In genomic region chr16:12570046-12570618, GRCh38 we compare ENCODE assay signal across 15 cellular contexts.
A peak's percentile ranks its signal among the peaks of the same experiment; 100 is the strongest.
DNase-seq lines count a peak whose midpoint lies in the region; ATAC-seq and TF ChIP-seq lines count a peak whose summit lies in the region.
"Had no signal": no experiment of that assay in that cellular context is flagged by ENCODE, and none has a peak within 500 bp of the region (broad histone marks: within the 10 kb centered on the region; RNA-seq: fewer than 3 reads in every experiment).

No MANE protein-coding gene starts in this region.

- no peaks in the 10 kb centered on the region for H3K9me2 ChIP-seq in hepatocyte (replicated peaks; ENCODE audit: insufficient read depth)

- ATAC-seq in memory B cell (ENCODE audit: low read depth) (no peak), lower lobe of right lung (no peak)
- ATAC-seq: GM23338 had no signal

- H3K9me3 ChIP-seq in hepatocyte (ENCODE audit: low read depth) (no peaks in the 10 kb centered on the region), lower lobe of right lung (no peaks in the 10 kb centered on the region)

- no peaks in the 10 kb centered on the region for H3K36me3 ChIP-seq in hepatocyte (replicated peaks; ENCODE audit: insufficient read depth, low read depth)
- peaks cover 10% of the 10 kb centered on the region for H3K36me3 ChIP-seq in lower lobe of right lung

- peaks cover 28% of the 10 kb centered on the region for H3K4me1 Mint-ChIP-seq in activated CD4-positive, alpha-beta memory T cell treated with anti-CD3 and anti-CD28 coated beads for 36 hours (ENCODE audit: low read depth)
- H3K4me1 Mint-ChIP-seq in activated CD4-positive, alpha-beta memory T cell treated with anti-CD3 and anti-CD28 coated beads, Interleukin-2, amount 10 ng/mL, durations not matched to agents 7 days and 5 days, result peaks cover 28% of the 10 kb centered on the region
- peaks cover 9% of the 10 kb centered on the region for H3K4me1 Mint-ChIP-seq in memory B cell
- H3K4me1 Mint-ChIP-seq: GM23338 had no signal

- H3K4me3 ChIP-seq in hepatocyte, result no peak overlapping the region
- H3K4me3 ChIP-seq in lower lobe of right lung, result no peak overlapping the region
- H3K4me3 ChIP-seq: BLaER1 treated with 17β-estradiol and CSF1 and Interleukin-3, amounts not matched to agents 10 nM and 100 nM; GM23338 had no signal

- intact Hi-C loops in activated CD4-positive, alpha-beta memory T cell treated with anti-CD3 and anti-CD28 coated beads for 36 hours (cut with micrococcal nuclease), result loop anchor here (5.0 kb wide), 1 partner anchor 113 kb away; no protein-coding TSS in a partner anchor
- intact Hi-C loops in lower lobe of right lung (cut with DNase I), result no loop called here

- WGBS in hepatocyte (ENCODE audit: low lambda C conversion rate, missing lambda C conversion rate), result 85% methylated on average over 10 of the region's 10 CpGs

- TF ChIP-seq CTCF in hepatocyte (IDR thresholded peaks at IDR 0.05; ENCODE audit: poor library complexity), result no peak
- no peak for TF ChIP-seq CTCF in lower lobe of right lung (IDR thresholded peaks at IDR 0.05)

- no peak overlapping the region for H3K4me2 ChIP-seq in hepatocyte
- H3K4me2 ChIP-seq: BLaER1 treated with 17β-estradiol and CSF1 and Interleukin-3, amounts not matched to agents 10 nM and 100 nM; GM23338 had no signal

- DNase-seq in activated CD4-positive, alpha-beta memory T cell treated with anti-CD3 and anti-CD28 coated beads for 36 hours, result no peak
- DNase-seq in activated CD4-positive, alpha-beta memory T cell treated with anti-CD3 and anti-CD28 coated beads, Interleukin-2, amount 10 ng/mL, durations not matched to agents 7 days and 5 days, result no peak
- DNase-seq in hepatocyte (ENCODE audit: low spot score), result peak; percentile 42
- no peak for DNase-seq in memory B cell (ENCODE audit: low spot score in 2 of 2)
- no peak for DNase-seq in lower lobe of right lung
- no peak for DNase-seq in DMS79 (lab: John Stamatoyannopoulos, UW)
- DNase-seq in NCI-H2227 treated with DMSO at 0.1 percent for 48 hours (lab: John Stamatoyannopoulos, UW), result no peak
- DNase-seq: 8988T; AML-193; Calu3; CD4-positive, alpha-beta T cell; DMS 273 treated with DMSO at 0.1 percent for 48 hours; H7 had no signal

- H3K27me3 Mint-ChIP-seq in activated CD4-positive, alpha-beta memory T cell treated with anti-CD3 and anti-CD28 coated beads for 36 hours, result no peaks in the 10 kb centered on the region
- H3K27me3 Mint-ChIP-seq in activated CD4-positive, alpha-beta memory T cell treated with anti-CD3 and anti-CD28 coated beads, Interleukin-2, amount 10 ng/mL, durations not matched to agents 7 days and 5 days, result no peaks in the 10 kb centered on the region
- H3K27me3 Mint-ChIP-seq in memory B cell, result no peaks in the 10 kb centered on the region
- H3K27me3 Mint-ChIP-seq: CD4-positive, alpha-beta T cell had no signal

- H3K4me3 Mint-ChIP-seq in activated CD4-positive, alpha-beta memory T cell treated with anti-CD3 and anti-CD28 coated beads for 36 hours, result no peak overlapping the region
- no peak overlapping the region for H3K4me3 Mint-ChIP-seq in activated CD4-positive, alpha-beta memory T cell treated with anti-CD3 and anti-CD28 coated beads, Interleukin-2, amount 10 ng/mL, durations not matched to agents 7 days and 5 days
- H3K4me3 Mint-ChIP-seq in memory B cell, result no peak overlapping the region
- H3K4me3 Mint-ChIP-seq: CD4-positive, alpha-beta T cell; GM23338 had no signal

- POLR2A ChIA-PET in activated CD4-positive, alpha-beta memory T cell treated with anti-CD3 and anti-CD28 coated beads for 36 hours (lab: Charles Lee), result no interaction called here
- POLR2A ChIA-PET in activated CD4-positive, alpha-beta memory T cell treated with anti-CD3 and anti-CD28 coated beads, Interleukin-2, amount 10 ng/mL, durations not matched to agents 7 days and 5 days (lab: Charles Lee), result interaction anchor here (1.2 kb wide), 1 partner anchor 29 kb away, joined by 4 read pairs; no protein-coding TSS in a partner anchor

- H3K4me1 ChIP-seq in hepatocyte (ENCODE audit: insufficient read depth) (no peaks in the 10 kb centered on the region), lower lobe of right lung (no peaks in the 10 kb centered on the region)

- H4K20me1 ChIP-seq in hepatocyte (ENCODE audit: insufficient read depth, poor library complexity, severe bottlenecking), result no peaks in the 10 kb centered on the region

- no peaks in the 10 kb centered on the region for H3K79me2 ChIP-seq in hepatocyte

- H3K27ac ChIP-seq in hepatocyte (no peak overlapping the region), lower lobe of right lung (no peak overlapping the region)
- H3K27ac ChIP-seq: BLaER1 treated with 17β-estradiol and CSF1 and Interleukin-3, amounts not matched to agents 10 nM and 100 nM had no signal

- H2AFZ ChIP-seq in hepatocyte, result no peak overlapping the region
- H2AFZ ChIP-seq: GM23338 had no signal

- peak overlapping the region; percentile 28 for H3K27ac Mint-ChIP-seq in activated CD4-positive, alpha-beta memory T cell treated with anti-CD3 and anti-CD28 coated beads for 36 hours
- H3K27ac Mint-ChIP-seq in activated CD4-positive, alpha-beta memory T cell treated with anti-CD3 and anti-CD28 coated beads, Interleukin-2, amount 10 ng/mL, durations not matched to agents 7 days and 5 days, result no peak overlapping the region
- peak overlapping the region; percentile 38 for H3K27ac Mint-ChIP-seq in memory B cell
- H3K27ac Mint-ChIP-seq: CD4-positive, alpha-beta T cell; GM23338 had no signal

- H3K9me3 Mint-ChIP-seq in activated CD4-positive, alpha-beta memory T cell treated with anti-CD3 and anti-CD28 coated beads for 36 hours, result peaks cover 9% of the 10 kb centered on the region
- peaks cover 13% of the 10 kb centered on the region for H3K9me3 Mint-ChIP-seq in activated CD4-positive, alpha-beta memory T cell treated with anti-CD3 and anti-CD28 coated beads, Interleukin-2, amount 10 ng/mL, durations not matched to agents 7 days and 5 days
- peaks cover 7% of the 10 kb centered on the region for H3K9me3 Mint-ChIP-seq in memory B cell
- H3K9me3 Mint-ChIP-seq: CD4-positive, alpha-beta T cell had no signal

- CTCF ChIA-PET in activated CD4-positive, alpha-beta memory T cell treated with anti-CD3 and anti-CD28 coated beads for 36 hours (lab: Charles Lee), result interaction anchor here (0.8 to 1.3 kb wide), 2 partner anchors 22 to 35 kb away, joined by 3 read pairs; no protein-coding TSS in a partner anchor
- CTCF ChIA-PET in activated CD4-positive, alpha-beta memory T cell treated with anti-CD3 and anti-CD28 coated beads, Interleukin-2, amount 10 ng/mL, durations not matched to agents 7 days and 5 days (lab: Charles Lee), result no interaction called here

- H3K27me3 ChIP-seq in hepatocyte (no peaks in the 10 kb centered on the region), lower lobe of right lung (ENCODE audit: low read depth) (no peaks in the 10 kb centered on the region)

- peaks cover 14% of the 10 kb centered on the region for H3K36me3 Mint-ChIP-seq in activated CD4-positive, alpha-beta memory T cell treated with anti-CD3 and anti-CD28 coated beads for 36 hours
- peaks cover 50% of the 10 kb centered on the region for H3K36me3 Mint-ChIP-seq in activated CD4-positive, alpha-beta memory T cell treated with anti-CD3 and anti-CD28 coated beads, Interleukin-2, amount 10 ng/mL, durations not matched to agents 7 days and 5 days (ENCODE audit: low read depth)
- H3K36me3 Mint-ChIP-seq in memory B cell, result peaks cover 46% of the 10 kb centered on the region
